In the genomic region with DNA sequence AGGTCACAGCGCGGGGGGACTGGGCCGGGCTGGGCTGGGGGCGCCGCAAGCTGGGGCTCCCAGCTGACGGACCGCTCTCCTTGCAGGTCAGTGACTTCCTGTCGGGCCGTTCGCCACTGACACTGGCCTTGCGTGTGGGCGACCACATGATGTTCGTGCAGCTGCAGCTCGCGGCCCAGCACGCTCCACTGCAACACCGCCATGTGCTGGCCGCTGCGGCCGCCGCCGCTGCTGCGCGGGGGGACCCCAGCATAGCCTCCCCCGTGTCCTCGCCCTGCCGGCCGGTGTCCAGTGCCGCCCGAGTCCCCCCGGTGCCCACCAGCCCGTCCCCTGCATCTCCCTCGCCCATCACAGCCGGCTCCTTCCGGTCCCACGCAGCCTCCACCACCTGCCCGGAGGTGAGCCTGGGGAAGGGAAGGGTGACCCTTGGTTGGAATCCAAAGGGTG, we compare ENCODE assay signal across 10 cellular contexts. TPM values are rescaled to one million over a fixed set of nuclear protein-coding genes. Genes with fewer than 3 reads are reported as not detected.
A peak's percentile ranks its signal among the peaks of the same experiment; 100 is the strongest.
DNase-seq lines count a peak whose midpoint lies in the region; ATAC-seq and TF ChIP-seq lines count a peak whose summit lies in the region.
"Had no signal": no experiment of that assay in that cellular context is flagged by ENCODE, and none has a peak within 500 bp of the region (broad histone marks: within the 10 kb centered on the region; RNA-seq: fewer than 3 reads in every experiment).

No MANE protein-coding gene starts in this region.

- H3K79me2 ChIP-seq in hepatocyte: peaks cover 67% of the 10 kb centered on the region

- TF ChIP-seq CTCF in Calu3 (IDR thresholded peaks at IDR 0.05; ENCODE audit: unreplicated experiment): no peak
- TF ChIP-seq CTCF in hepatocyte (IDR thresholded peaks at IDR 0.05; ENCODE audit: poor library complexity): no peak

- H3K36me3 ChIP-seq in hepatocyte (replicated peaks; ENCODE audit: insufficient read depth, low read depth) (no peaks in the 10 kb centered on the region), skeletal muscle satellite cell (ENCODE audit: insufficient read depth, low read length) (peaks cover 79% of the 10 kb centered on the region)

- no TSS peak for BruUV-seq in Calu3 (replicated peaks; lab: Mats Ljungman, UMichigan)

- intact Hi-C loops in Calu3 (cut with micrococcal nuclease; ENCODE audit: unreplicated experiment): no loop called here
- intact Hi-C loops in activated T-helper 2 cell treated with anti-CD3 and anti-CD28 coated beads, Interferon-gamma antibody, Interleukin-2, Interleukin-4, amounts not matched to agents 10 μg/mL and 5 μg/mL and 100 μg/mL, durations not matched to agents 14 hours and 24 hours and 36 hours (cut with micrococcal nuclease): no loop called here

- no peak overlapping the region for H2AFZ ChIP-seq in hepatocyte

- peak overlapping the region; percentile 88 for H3K4me3 Mint-ChIP-seq in Calu3 (ENCODE audit: low read depth, unreplicated experiment)
- H3K4me3 Mint-ChIP-seq in activated T-helper 2 cell treated with anti-CD3 and anti-CD28 coated beads, Interferon-gamma antibody, Interleukin-2, Interleukin-4, amounts not matched to agents 10 μg/mL and 5 μg/mL and 100 μg/mL, durations not matched to agents 14 hours and 24 hours and 36 hours (ENCODE audit: low read depth): no peak overlapping the region

- no peak for ATAC-seq in GM21360 (IDR thresholded peaks at IDR 0.05; ENCODE audit: unreplicated experiment)

- 96% methylated on average over 14 of the region's 37 CpGs for WGBS in hepatocyte (ENCODE audit: low lambda C conversion rate, missing lambda C conversion rate)

- peaks cover 50% of the 10 kb centered on the region for H3K4me1 ChIP-seq in hepatocyte (ENCODE audit: insufficient read depth)
- peaks cover 53% of the 10 kb centered on the region for H3K4me1 ChIP-seq in skeletal muscle satellite cell (ENCODE audit: control insufficient read depth, insufficient read depth, low read length)

- peaks cover 8% of the 10 kb centered on the region for H3K4me1 Mint-ChIP-seq in Calu3 (ENCODE audit: low read depth, unreplicated experiment)
- H3K4me1 Mint-ChIP-seq in activated T-helper 2 cell treated with anti-CD3 and anti-CD28 coated beads, Interferon-gamma antibody, Interleukin-2, Interleukin-4, amounts not matched to agents 10 μg/mL and 5 μg/mL and 100 μg/mL, durations not matched to agents 14 hours and 24 hours and 36 hours (ENCODE audit: low read depth): peaks cover 19% of the 10 kb centered on the region

- H3K27ac ChIP-seq in hepatocyte: peak overlapping the region; percentile 98

- peak overlapping the region; percentile 91 for H3K4me2 ChIP-seq in hepatocyte
- H3K4me2 ChIP-seq in skeletal muscle satellite cell (ENCODE audit: low read length): peak overlapping the region; percentile 98

- H3K9me3 Mint-ChIP-seq in Calu3 (ENCODE audit: low read depth, unreplicated experiment): no peaks in the 10 kb centered on the region
- H3K9me3 Mint-ChIP-seq in activated T-helper 2 cell treated with anti-CD3 and anti-CD28 coated beads, Interferon-gamma antibody, Interleukin-2, Interleukin-4, amounts not matched to agents 10 μg/mL and 5 μg/mL and 100 μg/mL, durations not matched to agents 14 hours and 24 hours and 36 hours: no peaks in the 10 kb centered on the region

- no peak for DNase-seq in Calu3
- no peak for DNase-seq in activated T-helper 2 cell treated with anti-CD3 and anti-CD28 coated beads, Interferon-gamma antibody, Interleukin-2, Interleukin-4, amounts not matched to agents 10 μg/mL and 5 μg/mL and 100 μg/mL, durations not matched to agents 14 hours and 24 hours and 36 hours (ENCODE audit: low spot score)
- DNase-seq in hepatocyte (ENCODE audit: low spot score): no peak
- DNase-seq in activated CD4-positive, CD25-positive, alpha-beta regulatory T cell treated with anti-CD3 and anti-CD28 coated beads, Interleukin-2, amount 50 U/mL, for 72 hours: no peak
- DNase-seq in GF-D8 (lab: John Stamatoyannopoulos, UW): no peak
- no peak for DNase-seq in NCI-H187 treated with DMSO at 0.1 percent for 48 hours (lab: John Stamatoyannopoulos, UW)
- DNase-seq: NCI-H446; stimulated activated CD4-positive, alpha-beta T cell treated with anti-CD3 and anti-CD28 coated beads, Interleukin-2, amount 100 ng/mL, for 48 hours had no signal

- no peak overlapping the region for H3K27ac Mint-ChIP-seq in Calu3 (ENCODE audit: unreplicated experiment)
- peak overlapping the region; percentile 43 for H3K27ac Mint-ChIP-seq in activated T-helper 2 cell treated with anti-CD3 and anti-CD28 coated beads, Interferon-gamma antibody, Interleukin-2, Interleukin-4, amounts not matched to agents 10 μg/mL and 5 μg/mL and 100 μg/mL, durations not matched to agents 14 hours and 24 hours and 36 hours

- peaks cover 93% of the 10 kb centered on the region for H3K36me3 Mint-ChIP-seq in Calu3 (ENCODE audit: insufficient read depth, unreplicated experiment)
- peaks cover 64% of the 10 kb centered on the region for H3K36me3 Mint-ChIP-seq in activated T-helper 2 cell treated with anti-CD3 and anti-CD28 coated beads, Interferon-gamma antibody, Interleukin-2, Interleukin-4, amounts not matched to agents 10 μg/mL and 5 μg/mL and 100 μg/mL, durations not matched to agents 14 hours and 24 hours and 36 hours (ENCODE audit: low read depth)

- H3K27me3 ChIP-seq in hepatocyte (no peaks in the 10 kb centered on the region), skeletal muscle satellite cell (ENCODE audit: control insufficient read depth, insufficient read depth, low read length) (no peaks in the 10 kb centered on the region)

- H3K9me3 ChIP-seq in hepatocyte (ENCODE audit: low read depth) (no peaks in the 10 kb centered on the region), skeletal muscle satellite cell (replicated peaks; ENCODE audit: low read length) (no peaks in the 10 kb centered on the region)

- H3K9ac ChIP-seq in skeletal muscle satellite cell (ENCODE audit: low read depth, low read length): peak overlapping the region; percentile 92

- no peaks in the 10 kb centered on the region for H3K9me2 ChIP-seq in hepatocyte (replicated peaks; ENCODE audit: insufficient read depth)

- H3K4me3 ChIP-seq in hepatocyte (no peak overlapping the region), skeletal muscle satellite cell (ENCODE audit: low read length) (peak overlapping the region; percentile 83)

- H4K20me1 ChIP-seq in hepatocyte (ENCODE audit: insufficient read depth, poor library complexity, severe bottlenecking): peaks cover 42% of the 10 kb centered on the region

- CTCF ChIA-PET in Calu3 (lab: Charles Lee): interaction anchor here (1.4 to 1.7 kb wide), 3 partner anchors 8 to 12 kb away, joined by 6 to 9 read pairs (median 9); no protein-coding TSS in a partner anchor

- H3K27me3 Mint-ChIP-seq in Calu3 (ENCODE audit: unreplicated experiment): no peaks in the 10 kb centered on the region
- H3K27me3 Mint-ChIP-seq in activated T-helper 2 cell treated with anti-CD3 and anti-CD28 coated beads, Interferon-gamma antibody, Interleukin-2, Interleukin-4, amounts not matched to agents 10 μg/mL and 5 μg/mL and 100 μg/mL, durations not matched to agents 14 hours and 24 hours and 36 hours (ENCODE audit: low read depth): no peaks in the 10 kb centered on the region

RNA-seq across cellular contexts. Expression of a gene that starts 5.7 kb away (rescaled TPM):
- 61.8 and 72.4 TPM in 2 replicates for total RNA-seq in Calu3 (2022)
- total RNA-seq in activated T-helper 2 cell treated with anti-CD3 and anti-CD28 coated beads, Interferon-gamma antibody, Interleukin-2, Interleukin-4, amounts not matched to agents 10 μg/mL and 5 μg/mL and 100 μg/mL, durations not matched to agents 14 hours and 24 hours and 36 hours: 84.7 and 85.4 TPM in 2 replicates
- 28.7 and 30.1 TPM in 2 replicates for total RNA-seq in hepatocyte
- polyA plus RNA-seq in hepatocyte: 94.6 and 98.4 TPM in 2 replicates
- total RNA-seq in skeletal muscle satellite cell (2012; rRNA removed): 21.3 and 31.0 TPM in 2 replicates

RNA-seq across cellular contexts. Expression of a gene that starts 12.6 kb away (rescaled TPM):
- total RNA-seq in Calu3 (2022) (86.6 and 91.8 TPM in 2 replicates), hepatocyte (54.0 and 64.1 TPM in 2 replicates)
- total RNA-seq in activated T-helper 2 cell treated with anti-CD3 and anti-CD28 coated beads, Interferon-gamma antibody, Interleukin-2, Interleukin-4, amounts not matched to agents 10 μg/mL and 5 μg/mL and 100 μg/mL, durations not matched to agents 14 hours and 24 hours and 36 hours: 233 and 240 TPM in 2 replicates
- 291 and 297 TPM in 2 replicates for polyA plus RNA-seq in hepatocyte
- 33.9 and 42.1 TPM in 2 replicates for total RNA-seq in skeletal muscle satellite cell (2012; rRNA removed)

RNA-seq across cellular contexts. Expression of a gene that starts 15.0 kb away (rescaled TPM):
- total RNA-seq in Calu3 (2022): 102 and 112 TPM in 2 replicates
- total RNA-seq in activated T-helper 2 cell treated with anti-CD3 and anti-CD28 coated beads, Interferon-gamma antibody, Interleukin-2, Interleukin-4, amounts not matched to agents 10 μg/mL and 5 μg/mL and 100 μg/mL, durations not matched to agents 14 hours and 24 hours and 36 hours: 214 and 226 TPM in 2 replicates
- total RNA-seq in hepatocyte: 212 and 361 TPM in 2 replicates
- polyA plus RNA-seq in hepatocyte: 202 and 261 TPM in 2 replicates
- 165 and 205 TPM in 2 replicates for total RNA-seq in skeletal muscle satellite cell (2012; rRNA removed)

RNA-seq across cellular contexts. Expression of a gene that starts 16.3 kb away (rescaled TPM):
- total RNA-seq in Calu3 (2022) (4.2 and 5.7 TPM in 2 replicates), hepatocyte (1.1 and 4.2 TPM in 2 replicates)
- total RNA-seq in activated T-helper 2 cell treated with anti-CD3 and anti-CD28 coated beads, Interferon-gamma antibody, Interleukin-2, Interleukin-4, amounts not matched to agents 10 μg/mL and 5 μg/mL and 100 μg/mL, durations not matched to agents 14 hours and 24 hours and 36 hours: 3.5 and 3.7 TPM in 2 replicates
- 7.1 and 10.7 TPM in 2 replicates for polyA plus RNA-seq in hepatocyte
- total RNA-seq in skeletal muscle satellite cell (2012; rRNA removed): 3.3 and 4.8 TPM in 2 replicates

RNA-seq across cellular contexts. Expression of a gene that starts 21.2 kb away (rescaled TPM):
- total RNA-seq in Calu3 (2022): 32.9 and 34.4 TPM in 2 replicates
- total RNA-seq in activated T-helper 2 cell treated with anti-CD3 and anti-CD28 coated beads, Interferon-gamma antibody, Interleukin-2, Interleukin-4, amounts not matched to agents 10 μg/mL and 5 μg/mL and 100 μg/mL, durations not matched to agents 14 hours and 24 hours and 36 hours: 91.7 and 99.4 TPM in 2 replicates
- total RNA-seq in hepatocyte: 25.5 TPM in 2 replicates
- 79.9 and 89.5 TPM in 2 replicates for polyA plus RNA-seq in hepatocyte
- 36.5 and 60.9 TPM in 2 replicates for total RNA-seq in skeletal muscle satellite cell (2012; rRNA removed)
